Comparison of ENCODE assay signal across 19 cellular contexts in genomic region chr6:128412680-128413079, GRCh38.
DNase-seq lines count a peak whose midpoint lies in the region; ATAC-seq, FAIRE-seq and TF ChIP-seq lines count a peak whose summit lies in the region.
"Had no signal": no experiment of that assay in that cellular context is flagged by ENCODE, and none has a peak within 500 bp of the region (broad histone marks: within the 10 kb centered on the region; RNA-seq: fewer than 3 reads in every experiment).

No MANE protein-coding gene starts in this region.

- no peaks in the 10 kb centered on the region for H3K27me3 Mint-ChIP-seq in activated naive CD4-positive, alpha-beta T cell treated with anti-CD3 and anti-CD28 coated beads, Interleukin-2, amount 10 ng/mL, durations not matched to agents 7 days and 5 days

- no peaks in the 10 kb centered on the region for H3K36me3 ChIP-seq in bronchial epithelial cell (ENCODE audit: control insufficient read depth, insufficient read depth, low read length)

- no peaks in the 10 kb centered on the region for H3K4me1 Mint-ChIP-seq in activated naive CD4-positive, alpha-beta T cell treated with anti-CD3 and anti-CD28 coated beads, Interleukin-2, amount 10 ng/mL, durations not matched to agents 7 days and 5 days

- TF ChIP-seq CTCF in bronchial epithelial cell (IDR thresholded peaks at IDR 0.05; ENCODE audit: insufficient read depth, low read length, severe bottlenecking) = no peak

- no peak for ATAC-seq in HG02623 (IDR thresholded peaks at IDR 0.05; ENCODE audit: unreplicated experiment)

- no peak for TF ChIP-seq POLR2A in GM12892 (IDR thresholded peaks at IDR 0.05; ENCODE audit: low read depth, low read length)

- H3K27ac Mint-ChIP-seq in activated naive CD4-positive, alpha-beta T cell treated with anti-CD3 and anti-CD28 coated beads, Interleukin-2, amount 10 ng/mL, durations not matched to agents 7 days and 5 days = no peak overlapping the region

- CTCF ChIA-PET in activated naive CD4-positive, alpha-beta T cell treated with anti-CD3 and anti-CD28 coated beads, Interleukin-2, amount 10 ng/mL, durations not matched to agents 7 days and 5 days (lab: Charles Lee) = no interaction called here

- no peak overlapping the region for H3K4me3 ChIP-seq in bronchial epithelial cell (ENCODE audit: low read depth, low read length)
- H3K4me3 ChIP-seq: SK-N-MC had no signal

- no peaks in the 10 kb centered on the region for H3K36me3 Mint-ChIP-seq in activated naive CD4-positive, alpha-beta T cell treated with anti-CD3 and anti-CD28 coated beads, Interleukin-2, amount 10 ng/mL, durations not matched to agents 7 days and 5 days

- H3K9me3 Mint-ChIP-seq in activated naive CD4-positive, alpha-beta T cell treated with anti-CD3 and anti-CD28 coated beads, Interleukin-2, amount 10 ng/mL, durations not matched to agents 7 days and 5 days = peaks cover 1% of the 10 kb centered on the region

- no peak overlapping the region for H3K4me3 Mint-ChIP-seq in activated naive CD4-positive, alpha-beta T cell treated with anti-CD3 and anti-CD28 coated beads, Interleukin-2, amount 10 ng/mL, durations not matched to agents 7 days and 5 days

- FAIRE-seq in bronchial epithelial cell (lab: Jason Lieb, UNC) = no peak
- FAIRE-seq in GM12892 (lab: Jason Lieb, UNC) = no peak
- FAIRE-seq: D721Med, H54 had no signal

- peak; percentile 33 for DNase-seq in M059J (ENCODE audit: low read depth)
- peak; percentile 36 for DNase-seq in bronchial epithelial cell (ENCODE audit: low read depth)
- DNase-seq in kidney tubule cell (ENCODE audit: low spot score) = peak; percentile 17
- peak; percentile 48 for DNase-seq in superior temporal gyrus (ENCODE audit: extremely low spot score)
- DNase-seq in GM12892 (ENCODE audit: insufficient read length) = no peak
- DNase-seq in activated naive CD4-positive, alpha-beta T cell treated with anti-CD3 and anti-CD28 coated beads, Interleukin-2, amount 10 ng/mL, durations not matched to agents 7 days and 5 days = no peak
- DNase-seq: ACHN, IMR-90, MM.1S, NCI-H1092 treated with DMSO at 0.1 percent for 48 hours, NCI-H146, NCI-H2081 treated with DMSO at 0.1 percent for 48 hours, NCI-H510A treated with DMSO at 0.1 percent for 48 hours, NCI-H774, SHP77 had no signal

- no peaks in the 10 kb centered on the region for H3K27me3 ChIP-seq in bronchial epithelial cell (ENCODE audit: control insufficient read depth, insufficient read depth, low read length)

Comparison
In these comparisons a context has a peak if more than half of its experiments do, and no peak if none do; other contexts are left out.
1. DNase-seq: peak in M059J (single experiment), bronchial epithelial cell (single experiment), kidney tubule cell (single experiment) and superior temporal gyrus (single experiment); none in GM12892 (single experiment) and activated naive CD4-positive, alpha-beta T cell treated with anti-CD3 and anti-CD28 coated beads, Interleukin-2, amount 10 ng/mL, durations not matched to agents 7 days and 5 days (single experiment).